Comparison of ENCODE assay signal across 15 cellular contexts in the genomic region with DNA sequence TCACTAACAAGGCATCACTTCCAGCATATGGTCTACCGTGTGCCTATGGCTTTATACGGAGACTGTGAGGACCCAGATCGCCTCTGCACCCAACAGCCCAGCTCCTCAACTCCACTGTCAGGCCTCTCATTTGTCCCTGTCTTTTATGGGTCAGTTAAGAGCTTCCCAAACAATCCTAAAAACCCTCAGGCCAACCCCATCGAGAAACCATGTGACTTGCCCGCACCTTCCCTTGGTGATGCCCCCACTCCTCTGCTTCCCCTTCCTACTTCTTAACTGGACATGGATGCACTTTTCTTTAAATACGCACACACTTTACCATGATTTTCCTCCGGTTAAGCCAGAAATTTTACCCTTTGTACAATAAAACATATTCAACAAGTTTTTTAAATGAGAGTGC. TPM values are rescaled to one million over a fixed set of nuclear protein-coding genes. Genes with fewer than 3 reads are reported as not detected.
DNase-seq lines count a peak whose midpoint lies in the region; ATAC-seq and TF ChIP-seq lines count a peak whose summit lies in the region.
"Had no signal": no experiment of that assay in that cellular context is flagged by ENCODE, and none has a peak within 500 bp of the region (broad histone marks: within the 10 kb centered on the region; RNA-seq: fewer than 3 reads in every experiment).

No MANE protein-coding gene starts in this region.

- TF ChIP-seq CTCF in GM23338 (conservative IDR thresholded peaks at IDR 0.05; ENCODE audit: low read depth in 2 of 2): no peak
- no peak for TF ChIP-seq CTCF in transverse colon (IDR thresholded peaks at IDR 0.05)
- no peak for TF ChIP-seq CTCF in omental fat pad (IDR thresholded peaks at IDR 0.05)

- H3K27me3 ChIP-seq in GM23338 (ENCODE audit: insufficient read depth) (no peaks in the 10 kb centered on the region), SJSA1 (replicated peaks) (no peaks in the 10 kb centered on the region), transverse colon (no peaks in the 10 kb centered on the region)

- H3K36me3 ChIP-seq in GM23338 (ENCODE audit: insufficient read depth): no peaks in the 10 kb centered on the region
- no peaks in the 10 kb centered on the region for H3K36me3 ChIP-seq in SJSA1
- H3K36me3 ChIP-seq in transverse colon: no peaks in the 10 kb centered on the region

- H2AFZ ChIP-seq in GM23338: no peak overlapping the region

- H3K4me2 ChIP-seq in GM23338: no peak overlapping the region

- H3K9me3 ChIP-seq in SJSA1 (replicated peaks): no peaks in the 10 kb centered on the region
- no peaks in the 10 kb centered on the region for H3K9me3 ChIP-seq in transverse colon

- H3K79me2 ChIP-seq in GM23338 (replicated peaks; ENCODE audit: insufficient read depth): peaks cover 22% of the 10 kb centered on the region

- ATAC-seq in GM23338 (no peak), omental fat pad (ENCODE audit: low FRiP score) (no peak), HG02759 (IDR thresholded peaks at IDR 0.05; ENCODE audit: unreplicated experiment) (no peak), HG02870 (IDR thresholded peaks at IDR 0.05; ENCODE audit: unreplicated experiment) (no peak)
- ATAC-seq: GM12878 had no signal

- H3K27me3 Mint-ChIP-seq in GM23338 (ENCODE audit: insufficient read depth, low read depth, poor library complexity): no peaks in the 10 kb centered on the region

- peaks cover 9% of the 10 kb centered on the region for H3K4me1 Mint-ChIP-seq in GM23338
- H3K4me1 Mint-ChIP-seq: memory B cell had no signal

- WGBS in transverse colon (ENCODE audit: low coverage in 1 of 2), 2 donors: 63 to 88% methylated on average over 2 to 7 of the region's 7 CpGs

- peaks cover 32% of the 10 kb centered on the region for H3K36me3 Mint-ChIP-seq in GM23338 (ENCODE audit: low read depth)
- H3K36me3 Mint-ChIP-seq: memory B cell had no signal

- H3K4me1 ChIP-seq in GM23338 (ENCODE audit: insufficient read depth) (0 out of 2 replicates have a peak, but pooled peaks cover 4% of the 10 kb centered on the region), SJSA1 (replicated peaks) (peaks cover 23% of the 10 kb centered on the region), transverse colon (peaks cover 16 to 45% (median 25%) of the 10 kb centered on the region in 4 donors)

- H3K27ac Mint-ChIP-seq in GM23338: peak overlapping the region; percentile 84
- H3K27ac Mint-ChIP-seq: memory B cell had no signal

- DNase-seq in GM23338 (ENCODE audit: low spot score) (no peak), SJSA1 (ENCODE audit: low read depth in 1 of 2, low spot score in 2 of 2) (no peak), islet precursor cell (peak; percentile 64), transverse colon (no peak), omental fat pad (ENCODE audit: low spot score) (no peak)
- DNase-seq: activated CD4-positive, CD25-positive, alpha-beta regulatory T cell; activated T-cell treated with anti-CD3 and anti-CD28 coated beads, Interleukin-2, amount 50 U/mL, for 1 hour; DMS 273 treated with DMSO at 0.1 percent for 48 hours; NCI-H1436; stimulated activated CD4-positive, alpha-beta T cell treated with anti-CD3 and anti-CD28 coated beads, Interleukin-4, amount 100 ng/mL, for 24 hours; stimulated activated naive CD4-positive, alpha-beta T cell had no signal

- H4K20me1 ChIP-seq in GM23338 (replicated peaks; ENCODE audit: insufficient read depth): peaks cover 13% of the 10 kb centered on the region; the same call in 1 of the 2 replicates

- no peak overlapping the region for H3K4me3 ChIP-seq in GM23338
- no peak overlapping the region for H3K4me3 ChIP-seq in SJSA1
- H3K4me3 ChIP-seq in transverse colon: no peak overlapping the region
- H3K4me3 ChIP-seq: GM12878 had no signal

- H3K27ac ChIP-seq in GM23338 (ENCODE audit: low read depth): peak overlapping the region; percentile 50; the same call in 1 of the 2 replicates
- H3K27ac ChIP-seq in SJSA1: peak overlapping the region; percentile 71
- peak overlapping the region; percentile 79 to 89 (median 84) for H3K27ac ChIP-seq in transverse colon

- in situ Hi-C loops in transverse colon (cut with MboI; ENCODE audit: low pct_ligation_motif_present in 1 of 4, low pct_unique_long_range_greater_than_20kb in 1 of 4, low sequenced_read_pairs in 3 of 4): no loop called here

- H3K9me2 ChIP-seq in GM23338 (ENCODE audit: insufficient read depth): no peaks in the 10 kb centered on the region

- H3F3A ChIP-seq in GM23338 (replicated peaks; ENCODE audit: low read depth): no peaks in the 10 kb centered on the region

- H3K4me3 Mint-ChIP-seq in GM23338: no peak overlapping the region
- H3K4me3 Mint-ChIP-seq: memory B cell had no signal

- TF ChIP-seq POLR2A in transverse colon (IDR thresholded peaks at IDR 0.05): no peak

- no peak for TF ChIP-seq EP300 in transverse colon (IDR thresholded peaks at IDR 0.05; ENCODE audit: low read depth)

- intact Hi-C loops in transverse colon (cut with DNase I; ENCODE audit: low total_unique reads): no loop called here

- H3K9me3 Mint-ChIP-seq in GM23338: no peaks in the 10 kb centered on the region; the same call in 2 of the 3 replicates
- H3K9me3 Mint-ChIP-seq: memory B cell had no signal

TF ChIP-seq in GM23338, 12 proteins besides CTCF, POLR2A, EP300 and RAD21 (continues in another document):
- TF ChIP-seq, protein P1, sequence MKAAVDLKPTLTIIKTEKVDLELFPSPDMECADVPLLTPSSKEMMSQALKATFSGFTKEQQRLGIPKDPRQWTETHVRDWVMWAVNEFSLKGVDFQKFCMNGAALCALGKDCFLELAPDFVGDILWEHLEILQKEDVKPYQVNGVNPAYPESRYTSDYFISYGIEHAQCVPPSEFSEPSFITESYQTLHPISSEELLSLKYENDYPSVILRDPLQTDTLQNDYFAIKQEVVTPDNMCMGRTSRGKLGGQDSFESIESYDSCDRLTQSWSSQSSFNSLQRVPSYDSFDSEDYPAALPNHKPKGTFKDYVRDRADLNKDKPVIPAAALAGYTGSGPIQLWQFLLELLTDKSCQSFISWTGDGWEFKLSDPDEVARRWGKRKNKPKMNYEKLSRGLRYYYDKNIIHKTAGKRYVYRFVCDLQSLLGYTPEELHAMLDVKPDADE (IDR thresholded peaks at IDR 0.05): no peak
- TF ChIP-seq POLR2AphosphoS5 (IDR thresholded peaks at IDR 0.05; ENCODE audit: low read depth) (no peak), ZNF331 (CRISPR knock-in tag; IDR thresholded peaks at IDR 0.05; ENCODE audit: low read depth) (no peak)
- TF ChIP-seq, protein P2, sequence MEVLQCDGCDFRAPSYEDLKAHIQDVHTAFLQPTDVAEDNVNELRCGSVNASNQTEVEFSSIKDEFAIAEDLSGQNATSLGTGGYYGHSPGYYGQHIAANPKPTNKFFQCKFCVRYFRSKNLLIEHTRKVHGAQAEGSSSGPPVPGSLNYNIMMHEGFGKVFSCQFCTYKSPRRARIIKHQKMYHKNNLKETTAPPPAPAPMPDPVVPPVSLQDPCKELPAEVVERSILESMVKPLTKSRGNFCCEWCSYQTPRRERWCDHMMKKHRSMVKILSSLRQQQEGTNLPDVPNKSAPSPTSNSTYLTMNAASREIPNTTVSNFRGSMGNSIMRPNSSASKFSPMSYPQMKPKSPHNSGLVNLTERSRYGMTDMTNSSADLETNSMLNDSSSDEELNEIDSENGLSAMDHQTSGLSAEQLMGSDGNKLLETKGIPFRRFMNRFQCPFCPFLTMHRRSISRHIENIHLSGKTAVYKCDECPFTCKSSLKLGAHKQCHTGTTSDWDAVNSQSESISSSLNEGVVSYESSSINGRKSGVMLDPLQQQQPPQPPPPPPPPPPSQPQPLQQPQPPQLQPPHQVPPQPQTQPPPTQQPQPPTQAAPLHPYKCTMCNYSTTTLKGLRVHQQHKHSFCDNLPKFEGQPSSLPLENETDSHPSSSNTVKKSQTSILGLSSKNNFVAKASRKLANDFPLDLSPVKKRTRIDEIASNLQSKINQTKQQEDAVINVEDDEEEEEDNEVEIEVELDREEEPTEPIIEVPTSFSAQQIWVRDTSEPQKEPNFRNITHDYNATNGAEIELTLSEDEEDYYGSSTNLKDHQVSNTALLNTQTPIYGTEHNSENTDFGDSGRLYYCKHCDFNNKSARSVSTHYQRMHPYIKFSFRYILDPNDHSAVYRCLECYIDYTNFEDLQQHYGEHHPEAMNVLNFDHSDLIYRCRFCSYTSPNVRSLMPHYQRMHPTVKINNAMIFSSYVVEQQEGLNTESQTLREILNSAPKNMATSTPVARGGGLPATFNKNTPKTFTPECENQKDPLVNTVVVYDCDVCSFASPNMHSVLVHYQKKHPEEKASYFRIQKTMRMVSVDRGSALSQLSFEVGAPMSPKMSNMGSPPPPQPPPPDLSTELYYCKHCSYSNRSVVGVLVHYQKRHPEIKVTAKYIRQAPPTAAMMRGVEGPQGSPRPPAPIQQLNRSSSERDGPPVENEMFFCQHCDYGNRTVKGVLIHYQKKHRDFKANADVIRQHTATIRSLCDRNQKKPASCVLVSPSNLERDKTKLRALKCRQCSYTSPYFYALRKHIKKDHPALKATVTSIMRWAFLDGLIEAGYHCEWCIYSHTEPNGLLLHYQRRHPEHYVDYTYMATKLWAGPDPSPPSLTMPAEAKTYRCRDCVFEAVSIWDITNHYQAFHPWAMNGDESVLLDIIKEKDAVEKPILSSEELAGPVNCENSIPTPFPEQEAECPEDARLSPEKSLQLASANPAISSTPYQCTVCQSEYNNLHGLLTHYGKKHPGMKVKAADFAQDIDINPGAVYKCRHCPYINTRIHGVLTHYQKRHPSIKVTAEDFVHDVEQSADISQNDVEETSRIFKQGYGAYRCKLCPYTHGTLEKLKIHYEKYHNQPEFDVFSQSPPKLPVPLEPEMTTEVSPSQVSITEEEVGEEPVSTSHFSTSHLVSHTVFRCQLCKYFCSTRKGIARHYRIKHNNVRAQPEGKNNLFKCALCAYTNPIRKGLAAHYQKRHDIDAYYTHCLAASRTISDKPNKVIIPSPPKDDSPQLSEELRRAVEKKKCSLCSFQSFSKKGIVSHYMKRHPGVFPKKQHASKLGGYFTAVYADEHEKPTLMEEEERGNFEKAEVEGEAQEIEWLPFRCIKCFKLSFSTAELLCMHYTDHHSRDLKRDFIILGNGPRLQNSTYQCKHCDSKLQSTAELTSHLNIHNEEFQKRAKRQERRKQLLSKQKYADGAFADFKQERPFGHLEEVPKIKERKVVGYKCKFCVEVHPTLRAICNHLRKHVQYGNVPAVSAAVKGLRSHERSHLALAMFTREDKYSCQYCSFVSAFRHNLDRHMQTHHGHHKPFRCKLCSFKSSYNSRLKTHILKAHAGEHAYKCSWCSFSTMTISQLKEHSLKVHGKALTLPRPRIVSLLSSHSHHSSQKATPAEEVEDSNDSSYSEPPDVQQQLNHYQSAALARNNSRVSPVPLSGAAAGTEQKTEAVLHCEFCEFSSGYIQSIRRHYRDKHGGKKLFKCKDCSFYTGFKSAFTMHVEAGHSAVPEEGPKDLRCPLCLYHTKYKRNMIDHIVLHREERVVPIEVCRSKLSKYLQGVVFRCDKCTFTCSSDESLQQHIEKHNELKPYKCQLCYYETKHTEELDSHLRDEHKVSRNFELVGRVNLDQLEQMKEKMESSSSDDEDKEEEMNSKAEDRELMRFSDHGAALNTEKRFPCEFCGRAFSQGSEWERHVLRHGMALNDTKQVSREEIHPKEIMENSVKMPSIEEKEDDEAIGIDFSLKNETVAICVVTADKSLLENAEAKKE (CRISPR knock-in tag; IDR thresholded peaks at IDR 0.05): no peak

RNA-seq across cellular contexts. Expression of gene BAIAP2L1, which starts 46.8 kb away (rescaled TPM):
- total RNA-seq in GM23338 (2014; rRNA removed; shearing (Covaris generic)): 37.2 and 38.3 TPM in 2 replicates
- 23.8 and 24.1 TPM in 2 replicates for polyA plus RNA-seq in GM23338 (2016; fragmentation: Nextera tagmentation; extraction: Ambion mirVana)
- total RNA-seq in SJSA1 (2014; rRNA removed; shearing (Covaris generic)): 15.9 and 16.9 TPM in 2 replicates
- total RNA-seq in transverse colon (10 to 100 TPM; 39.8 to 59.8 (median 53.3) TPM), omental fat pad (1 to 10 TPM; 2.5 to 6.3 (median 3.0) TPM)
